Comparison of ENCODE assay signal across 14 cellular contexts in genomic region chr11:70788247-70789022, GRCh38.
DNase-seq lines count a peak whose midpoint lies in the region; ATAC-seq and TF ChIP-seq lines count a peak whose summit lies in the region.
"Had no signal": no experiment of that assay in that cellular context is flagged by ENCODE, and none has a peak within 500 bp of the region (broad histone marks: within the 10 kb centered on the region; RNA-seq: fewer than 3 reads in every experiment).

No MANE protein-coding gene starts in this region.

- in situ Hi-C loops in gastrocnemius medialis (cut with MboI; ENCODE audit: low sequenced_read_pairs in 4 of 4), result no loop called here

- H3K27me3 ChIP-seq in stomach (no peaks in the 10 kb centered on the region), gastrocnemius medialis (no peaks in the 10 kb centered on the region)

- 83 to 95% (median 87%) methylated on average over 18 of the region's 18 CpGs for WGBS in stomach, 5 donors

- H3K4me1 ChIP-seq in stomach (no peaks in the 10 kb centered on the region), gastrocnemius medialis (no peaks in the 10 kb centered on the region)

- H3K27ac Mint-ChIP-seq in chondrocyte (ENCODE audit: unreplicated experiment) (peak overlapping the region; percentile 72), CD14-positive monocyte (no peak overlapping the region)
- H3K27ac Mint-ChIP-seq in activated CD4-positive, alpha-beta memory T cell treated with anti-CD3 and anti-CD28 coated beads for 36 hours, result no peak overlapping the region
- H3K27ac Mint-ChIP-seq: activated naive CD8-positive, alpha-beta T cell treated with anti-CD3 and anti-CD28 coated beads, Interleukin-2, amount 50 U/mL, for 24 hours had no signal

- H3K4me1 Mint-ChIP-seq in chondrocyte (ENCODE audit: low read depth) (no peaks in the 10 kb centered on the region), CD14-positive monocyte (no peaks in the 10 kb centered on the region)
- H3K4me1 Mint-ChIP-seq in activated CD4-positive, alpha-beta memory T cell treated with anti-CD3 and anti-CD28 coated beads for 36 hours (ENCODE audit: low read depth), result no peaks in the 10 kb centered on the region
- H3K4me1 Mint-ChIP-seq: activated naive CD8-positive, alpha-beta T cell treated with anti-CD3 and anti-CD28 coated beads, Interleukin-2, amount 50 U/mL, for 24 hours had no signal

- peaks cover 4 to 10% (median 6%) of the 10 kb centered on the region in 4 donors for H3K9me3 ChIP-seq in stomach
- H3K9me3 ChIP-seq in gastrocnemius medialis, result peaks cover 0 to under 1% (median 0%) of the 10 kb centered on the region in 3 donors
- H3K9me3 ChIP-seq: SK-N-SH had no signal

- intact Hi-C loops in stomach (cut with DNase I; ENCODE audit: low total_unique reads), result no loop called here
- intact Hi-C loops in CD14-positive monocyte (cut with micrococcal nuclease), result no loop called here
- intact Hi-C loops in activated CD4-positive, alpha-beta memory T cell treated with anti-CD3 and anti-CD28 coated beads for 36 hours (cut with micrococcal nuclease), result no loop called here
- intact Hi-C loops in gastrocnemius medialis (cut with DNase I; ENCODE audit: low total_unique reads), result no loop called here

- TF ChIP-seq EP300 in stomach (IDR thresholded peaks at IDR 0.05), result no peak

- H3K27me3 Mint-ChIP-seq in chondrocyte (ENCODE audit: low read depth) (peaks cover 5% of the 10 kb centered on the region), CD14-positive monocyte (ENCODE audit: low read depth in 3 of 3) (peaks cover 0 to 4% (median 4%) of the 10 kb centered on the region in 3 donors)
- peaks cover under 1% of the 10 kb centered on the region for H3K27me3 Mint-ChIP-seq in activated CD4-positive, alpha-beta memory T cell treated with anti-CD3 and anti-CD28 coated beads for 36 hours
- H3K27me3 Mint-ChIP-seq: activated naive CD8-positive, alpha-beta T cell treated with anti-CD3 and anti-CD28 coated beads, Interleukin-2, amount 50 U/mL, for 24 hours had no signal

- POLR2A ChIA-PET in activated CD4-positive, alpha-beta memory T cell treated with anti-CD3 and anti-CD28 coated beads for 36 hours (lab: Charles Lee), result no interaction called here

- DNase-seq in DMS53 (lab: John Stamatoyannopoulos, UW), result peak; percentile 83
- DNase-seq in NB4 (ENCODE audit: low read depth), result peak; percentile 51
- DNase-seq in chondrocyte (ENCODE audit: low spot score), result no peak
- DNase-seq in myocyte (ENCODE audit: low read depth), result peak; percentile 78
- no peak for DNase-seq in stomach
- no peak for DNase-seq in CD14-positive monocyte (ENCODE audit: low spot score)
- DNase-seq in activated CD4-positive, alpha-beta memory T cell treated with anti-CD3 and anti-CD28 coated beads for 36 hours, result no peak
- DNase-seq in gastrocnemius medialis, result no peak
- DNase-seq: activated CD4-positive, alpha-beta T cell treated with anti-CD3 and anti-CD28 coated beads, Interleukin-2, amount 50 U/mL, for 48 hours; activated naive CD8-positive, alpha-beta T cell treated with anti-CD3 and anti-CD28 coated beads, Interleukin-2, amount 50 U/mL, for 24 hours; DND-41; NCI-H2107; SK-N-SH had no signal

- H3K4me3 ChIP-seq in NB4 (ENCODE audit: low read depth, low read length) (no peak overlapping the region), stomach (no peak overlapping the region), gastrocnemius medialis (no peak overlapping the region)
- H3K4me3 ChIP-seq: skin epidermis had no signal

- TF ChIP-seq POLR2A in NB4 (IDR thresholded peaks at IDR 0.05; ENCODE audit: extremely low read depth, insufficient read length), result no peak
- TF ChIP-seq POLR2A in stomach (IDR thresholded peaks at IDR 0.05), result no peak
- no peak for TF ChIP-seq POLR2A in gastrocnemius medialis (IDR thresholded peaks at IDR 0.05)

- H3K4me3 Mint-ChIP-seq in chondrocyte (ENCODE audit: unreplicated experiment) (no peak overlapping the region), CD14-positive monocyte (no peak overlapping the region)
- no peak overlapping the region for H3K4me3 Mint-ChIP-seq in activated CD4-positive, alpha-beta memory T cell treated with anti-CD3 and anti-CD28 coated beads for 36 hours
- H3K4me3 Mint-ChIP-seq: activated naive CD8-positive, alpha-beta T cell treated with anti-CD3 and anti-CD28 coated beads, Interleukin-2, amount 50 U/mL, for 24 hours had no signal

- H3K36me3 ChIP-seq in stomach (peaks cover 0 to 11% (median 1%) of the 10 kb centered on the region in 4 donors), gastrocnemius medialis (no peaks in the 10 kb centered on the region)

- CTCF ChIA-PET in activated CD4-positive, alpha-beta memory T cell treated with anti-CD3 and anti-CD28 coated beads for 36 hours (lab: Charles Lee), result no interaction called here

- H3K36me3 Mint-ChIP-seq in chondrocyte (ENCODE audit: low read depth) (peaks cover 3% of the 10 kb centered on the region), CD14-positive monocyte (no peaks in the 10 kb centered on the region)
- peaks cover under 1% of the 10 kb centered on the region for H3K36me3 Mint-ChIP-seq in activated CD4-positive, alpha-beta memory T cell treated with anti-CD3 and anti-CD28 coated beads for 36 hours

- no peak for ATAC-seq in gastrocnemius medialis
- ATAC-seq: activated naive CD8-positive, alpha-beta T cell treated with anti-CD3 and anti-CD28 coated beads, Interleukin-2, amount 50 U/mL, for 24 hours had no signal

- TF ChIP-seq CTCF in NB4 (IDR thresholded peaks at IDR 0.05; ENCODE audit: low read depth, low read length) (no peak), chondrocyte (IDR thresholded peaks at IDR 0.05) (no peak), stomach (IDR thresholded peaks at IDR 0.05) (no peak), CD14-positive monocyte (IDR thresholded peaks at IDR 0.05) (no peak), gastrocnemius medialis (IDR thresholded peaks at IDR 0.05 in 4 of 5, conservative IDR thresholded peaks at IDR 0.05 in 1 of 5) (no peak)

- H3K27ac ChIP-seq in stomach (no peak overlapping the region), gastrocnemius medialis (no peak overlapping the region)
- H3K27ac ChIP-seq: skin epidermis had no signal

- H3K9me3 Mint-ChIP-seq in chondrocyte (ENCODE audit: low read depth) (peaks cover 16% of the 10 kb centered on the region), CD14-positive monocyte (peaks cover 3 to 18% (median 9%) of the 10 kb centered on the region in 7 donors)
- peaks cover 16% of the 10 kb centered on the region for H3K9me3 Mint-ChIP-seq in activated CD4-positive, alpha-beta memory T cell treated with anti-CD3 and anti-CD28 coated beads for 36 hours

Comparison
In these comparisons a context has a peak if more than half of its experiments do, and no peak if none do; other contexts are left out.
1. DNase-seq: peak in DMS53 (single experiment), NB4 (single experiment) and myocyte (single experiment); none in chondrocyte (single experiment), stomach (single experiment), CD14-positive monocyte (single experiment), activated CD4-positive, alpha-beta memory T cell treated with anti-CD3 and anti-CD28 coated beads for 36 hours (single experiment) and gastrocnemius medialis (0 of 2).